In genomic region chr5:160399402-160400353, GRCh38 we compare ENCODE assay signal across 8 cellular contexts. TPM values are rescaled to one million over a fixed set of nuclear protein-coding genes. Genes with fewer than 3 reads are reported as not detected.
DNase-seq lines count a peak whose midpoint lies in the region; ATAC-seq and TF ChIP-seq lines count a peak whose summit lies in the region.

TSS of gene FAM200C (minus strand) at chr5:160400054. CDS start at chr5:160395490, 4,564 bp downstream.

- H3K9me3 ChIP-seq in adrenal gland (replicated peaks in 1 of 3) (no peaks in the 10 kb centered on the region), heart right ventricle (no peaks in the 10 kb centered on the region), upper lobe of left lung (no peaks in the 10 kb centered on the region)

- H3K4me3 ChIP-seq in adrenal gland = peak within 1 kb of the TSS; percentile 51 to 82 (median 72)
- H3K4me3 ChIP-seq in heart right ventricle = peak within 1 kb of the TSS; percentile 42 to 87 (median 70)
- peak within 1 kb of the TSS; percentile 44 to 70 (median 62) for H3K4me3 ChIP-seq in upper lobe of left lung

- H3K36me3 ChIP-seq in adrenal gland (replicated peaks in 1 of 2) (peaks cover 0 to 33% of the 10 kb centered on the region in 2 donors), heart right ventricle (peaks cover 0 to 51% (median 30%) of the 10 kb centered on the region in 9 donors), upper lobe of left lung (peaks cover 15 to 33% (median 28%) of the 10 kb centered on the region in 4 donors)

- DNase-seq in GM13976 (ENCODE audit: low spot score) = peak; percentile 93
- DNase-seq in NCI-H1436 (lab: John Stamatoyannopoulos, UW) = peak; percentile 88
- peak; percentile 91 to 94 for DNase-seq in SW 1271 (lab: John Stamatoyannopoulos, UW)
- peak; percentile 92 to 96 (median 93) for DNase-seq in adrenal gland
- DNase-seq in heart right ventricle = peak; percentile 93 to 94
- peak; percentile 88 to 99 (median 91) for DNase-seq in posterior cingulate gyrus
- DNase-seq in upper lobe of left lung = peak; percentile 90

- in situ Hi-C loops in GM13976 (cut with MboI; ENCODE audit: low sequenced_read_pairs, unreplicated experiment) = no loop called here

- no peak for TF ChIP-seq EP300 in upper lobe of left lung (IDR thresholded peaks at IDR 0.05)

- intact Hi-C loops in adrenal gland (cut with DNase I) = no loop called here
- intact Hi-C loops in heart right ventricle (cut with DNase I) = loop anchor here in 1 of 10 donors (5.0 kb wide), 1 partner anchor 202 kb away; no protein-coding TSS in a partner anchor
- intact Hi-C loops in posterior cingulate gyrus (cut with DNase I) = loop anchor here (2.0 kb wide), 1 partner anchor 19 kb away; the partner anchor contains the start of gene SLU7

- peak within 1 kb of the TSS; percentile 27 to 87 (median 79) for H3K27ac ChIP-seq in adrenal gland
- H3K27ac ChIP-seq in heart right ventricle = peak within 1 kb of the TSS; percentile 57 to 93 (median 88)
- H3K27ac ChIP-seq in upper lobe of left lung = peak within 1 kb of the TSS; percentile 75 to 91 (median 80)

- 0 to 2% (median 1%) methylated on average over 16 to 41 of the region's 41 CpGs for WGBS in adrenal gland, 4 donors
- WGBS in heart right ventricle, 2 donors = 1% methylated on average over 41 of the region's 41 CpGs
- WGBS in upper lobe of left lung, 2 donors = 1% methylated on average over 36 to 39 of the region's 41 CpGs

- H3K4me1 ChIP-seq in adrenal gland (replicated peaks in 1 of 2) = peaks cover 0 to 19% of the 10 kb centered on the region in 2 donors
- peaks cover 0 to 39% (median 18%) of the 10 kb centered on the region in 9 donors for H3K4me1 ChIP-seq in heart right ventricle
- H3K4me1 ChIP-seq in upper lobe of left lung = peaks cover 11 to 23% (median 17%) of the 10 kb centered on the region in 4 donors

- no peak for TF ChIP-seq CTCF in GM13976 (IDR thresholded peaks at IDR 0.05; ENCODE audit: borderline replicate concordance, control extremely low read depth, extremely low read depth, insufficient read depth, missing control alignments)
- TF ChIP-seq CTCF in adrenal gland (IDR thresholded peaks at IDR 0.05) = no peak
- TF ChIP-seq CTCF in heart right ventricle (IDR thresholded peaks at IDR 0.05) = no peak
- TF ChIP-seq CTCF in upper lobe of left lung (IDR thresholded peaks at IDR 0.05) = no peak

- ATAC-seq in HG02852 (IDR thresholded peaks at IDR 0.05; ENCODE audit: unreplicated experiment) = peak; percentile 91
- peak; percentile 97 to 99 (median 99) for ATAC-seq in heart right ventricle
- ATAC-seq in upper lobe of left lung (ENCODE audit: low FRiP score in 2 of 2) = peak; percentile 96 to 99

- no peaks in the 10 kb centered on the region for H3K27me3 ChIP-seq in adrenal gland
- no peaks in the 10 kb centered on the region for H3K27me3 ChIP-seq in heart right ventricle
- H3K27me3 ChIP-seq in upper lobe of left lung = no peaks in the 10 kb centered on the region

- TF ChIP-seq POLR2A in adrenal gland (IDR thresholded peaks at IDR 0.05) (peak; percentile 82 to 88), upper lobe of left lung (IDR thresholded peaks at IDR 0.05) (peak; percentile 44 to 94 (median 78))

RNA-seq across cellular contexts. Expression of gene FAM200C, which starts in this region (rescaled TPM):
- 1 to 10 TPM in 7 of 8 donors, under 1 TPM in 1; 0.42 to 9.0 (median 4.3) TPM for total RNA-seq in adrenal gland
- 1 to 10 TPM; 3.2 to 6.8 (median 6.2) TPM for polyA plus RNA-seq in adrenal gland
- 1 to 10 TPM; 2.3 to 4.5 (median 3.6) TPM for total RNA-seq in heart right ventricle
- 1 to 10 TPM; 1.7 to 8.6 TPM for polyA plus RNA-seq in heart right ventricle
- 1 to 10 TPM in 5 of 6 donors, under 1 TPM in 1; 0.76 to 4.2 (median 3.2) TPM for total RNA-seq in upper lobe of left lung

Comparison
In these comparisons a context has a peak if more than half of its experiments do, and no peak if none do; other contexts are left out.
1. Peak in every context shown above with its lines: DNase-seq, ATAC-seq, H3K4me3 ChIP-seq and H3K27ac ChIP-seq.